ENCODE assay signal across 24 cellular contexts in genomic region chr12:16594796-16595195, GRCh38. TPM values are rescaled to one million over a fixed set of nuclear protein-coding genes. Genes with fewer than 3 reads are reported as not detected.
"Had no signal": no experiment of that assay in that cellular context is flagged by ENCODE, and none has a peak within 500 bp of the region (broad histone marks: within the 10 kb centered on the region; RNA-seq: fewer than 3 reads in every experiment).

No MANE protein-coding gene starts in this region.

- H3K4me1 ChIP-seq: SJCRH30 had no signal

- FAIRE-seq: K562 had no signal

- H3K27ac ChIP-seq: KMS-11, RWPE1, SJCRH30 had no signal

- H3K36me3 ChIP-seq: SJCRH30 had no signal

- H3K4me2 ChIP-seq: KMS-11 had no signal

- H3K9me3 ChIP-seq: SJCRH30 had no signal

- H3K9ac ChIP-seq: KMS-11 had no signal

- H3K27ac Mint-ChIP-seq: IgD-negative memory B cell had no signal

- H3K27me3 Mint-ChIP-seq: IgD-negative memory B cell had no signal

- ATAC-seq: K562, Panc1, PC-3, SK-N-SH treated with all-trans-retinoic acid at 6 μM for 48 hours had no signal

- H3K36me3 Mint-ChIP-seq: IgD-negative memory B cell had no signal

- H3K27me3 ChIP-seq: SJCRH30 had no signal

- H3K4me1 Mint-ChIP-seq: IgD-negative memory B cell had no signal

- DNase-seq: Kasumi-1; MM.1S; NCI-H1092 treated with DMSO at 0.1 percent for 48 hours; NCI-H1436; NCI-H187; NCI-H2029; NCI-H2081 treated with DMSO at 0.1 percent for 48 hours; NCI-H2227 treated with DMSO at 0.1 percent for 48 hours; NCI-H524; NCI-H526 treated with DMSO at 0.1 percent for 48 hours; NCI-H748 treated with DMSO at 0.1 percent for 48 hours; NK-92 treated with Interleukin-12 subunit alpha and Interleukin-12 subunit beta, amount 100 ng/mL, for 24 hours; PC-3; SHP77 treated with DMSO at 0.1 percent for 48 hours; SJCRH30 had no signal

- H3K4me3 Mint-ChIP-seq: IgD-negative memory B cell had no signal

- H3K4me3 ChIP-seq: K562, SJCRH30 had no signal

RNA-seq across cellular contexts. Expression of gene LMO3, which starts 11.2 kb away (rescaled TPM):
- total RNA-seq: HT-29, M059J, NCI-H460 had no signal
- polyA plus RNA-seq: IgD-negative memory B cell had no signal
